In genomic region chr1:155763090-155763815, GRCh38 we compare ENCODE assay signal across 8 cellular contexts.
A peak's percentile ranks its signal among the peaks of the same experiment; 100 is the strongest.
DNase-seq lines count a peak whose midpoint lies in the region; ATAC-seq and TF ChIP-seq lines count a peak whose summit lies in the region.
"Not testable (repeated sequence)": the region's sequence is repeated elsewhere in the genome, so short reads cannot be mapped to it uniquely, and the experiment has no call there.

No MANE protein-coding gene starts in this region.

- not testable (repeated sequence) for H3K56ac ChIP-seq in mesendoderm (ENCODE audit: low read length)

- not testable (repeated sequence) for H3K9ac ChIP-seq in mesendoderm (ENCODE audit: low read length)

- 0 out of 2 replicates have a peak overlapping the region, but pooled peaks have one; percentile 23 for H3K4me3 ChIP-seq in ACC112 (ENCODE audit: low read depth, low read length)
- not testable (repeated sequence) for H3K4me3 ChIP-seq in mesendoderm (ENCODE audit: low read length); gastrocnemius medialis

- not testable (repeated sequence) for H2AFZ ChIP-seq in ACC112 (ENCODE audit: low read length, unreplicated experiment)

- H3K18ac ChIP-seq in mesendoderm (ENCODE audit: low read length): not testable (repeated sequence)

- not testable (repeated sequence) for H4K5ac ChIP-seq in mesendoderm (ENCODE audit: low read length)

- H3K4me3 Mint-ChIP-seq in brain: peak overlapping the region in 2 of 5 experiments; percentile 40 to 49

- H3K27ac Mint-ChIP-seq in brain: peak overlapping the region in 3 of 5 experiments; percentile 7 to 65 (median 52)

- not testable (repeated sequence) for H3K79me2 ChIP-seq in ACC112 (ENCODE audit: control insufficient read depth, insufficient read depth, low read length, unreplicated experiment); mesendoderm (ENCODE audit: control insufficient read depth, insufficient read depth, low read length)

- WGBS in mesendoderm (ENCODE audit: extremely low coverage, insufficient coverage, low lambda C conversion rate): no CpG with 5 or more reads among the region's 6 CpGs

- peaks cover 70% of the 10 kb centered on the region for H3K36me3 Mint-ChIP-seq in brain

- H3K9me3 ChIP-seq in gastrocnemius medialis: not testable (repeated sequence)

- not testable (repeated sequence) for H2BK120ac ChIP-seq in mesendoderm (ENCODE audit: low read depth, low read length)

- intact Hi-C loops in gastrocnemius medialis (cut with DNase I; ENCODE audit: low total_unique reads): not testable (repeated sequence)

- H3K4me1 Mint-ChIP-seq in brain: not testable (repeated sequence)

- H3K4me2 ChIP-seq in mesendoderm (ENCODE audit: low read length): not testable (repeated sequence)

- ATAC-seq in gastrocnemius medialis: peak in 1 of 2 donors; percentile 66

- H3K9me3 Mint-ChIP-seq in brain: not testable (repeated sequence)

- H3K27me3 Mint-ChIP-seq in brain: not testable (repeated sequence)

- H3K36me3 ChIP-seq in ACC112 (ENCODE audit: insufficient read depth, low read length) (peaks cover 28% of the 10 kb centered on the region), mesendoderm (ENCODE audit: control insufficient read depth, insufficient read depth, low read length) (peaks cover 14% of the 10 kb centered on the region), gastrocnemius medialis (peaks cover 5 to 85% of the 10 kb centered on the region in 2 donors)

- in situ Hi-C loops in G401 (cut with HindIII; ENCODE audit: low sequenced_read_pairs); gastrocnemius medialis (cut with MboI; ENCODE audit: low sequenced_read_pairs in 4 of 4): not testable (repeated sequence)

- not testable (repeated sequence) for TF ChIP-seq CTCF in brain (conservative IDR thresholded peaks at IDR 0.05); gastrocnemius medialis (IDR thresholded peaks at IDR 0.05 in 4 of 5, conservative IDR thresholded peaks at IDR 0.05 in 1 of 5)

- H3K4me1 ChIP-seq in ACC112 (ENCODE audit: control insufficient read depth, insufficient read depth, low read length, unreplicated experiment): peaks cover 14% of the 10 kb centered on the region
- not testable (repeated sequence) for H3K4me1 ChIP-seq in mesendoderm (ENCODE audit: control insufficient read depth, low read depth, low read length); gastrocnemius medialis

- not testable (repeated sequence) for H3K23ac ChIP-seq in mesendoderm (ENCODE audit: low read length)

- not testable (repeated sequence) for H2AK5ac ChIP-seq in mesendoderm (ENCODE audit: low read length)

- H3K4ac ChIP-seq in mesendoderm (ENCODE audit: low read depth, low read length): not testable (repeated sequence)

- DNase-seq in G401 (ENCODE audit: low spot score) (peak; percentile 7), LoVo (ENCODE audit: low spot score) (peak; percentile 62), SIG-M5 treated with dmso at 0.1 percent for 504 hours (lab: John Stamatoyannopoulos, UW; ENCODE audit: unreplicated experiment) (peak; percentile 60), foreskin melanocyte (peak; percentile 51), mesendoderm (peak; percentile 80), gastrocnemius medialis (peak; percentile 15 to 49)

- not testable (repeated sequence) for H4K8ac ChIP-seq in mesendoderm (ENCODE audit: low read depth, low read length)

- H3K27ac ChIP-seq in ACC112 (ENCODE audit: low read depth, low read length): peak overlapping the region; percentile 58
- H3K27ac ChIP-seq in mesendoderm (ENCODE audit: low read depth, low read length); gastrocnemius medialis: not testable (repeated sequence)

- not testable (repeated sequence) for TF ChIP-seq POLR2A in gastrocnemius medialis (IDR thresholded peaks at IDR 0.05)

- not testable (repeated sequence) for H3K27me3 ChIP-seq in ACC112 (ENCODE audit: insufficient read depth, low read length); mesendoderm (ENCODE audit: insufficient read depth, low read length, poor library complexity); gastrocnemius medialis

- H2BK5ac ChIP-seq in mesendoderm (ENCODE audit: low read length): not testable (repeated sequence)

- H2BK15ac ChIP-seq in mesendoderm (replicated peaks; ENCODE audit: low read depth): not testable (repeated sequence)

- not testable (repeated sequence) for H3K79me1 ChIP-seq in mesendoderm (ENCODE audit: low read length)

Comparison
In these comparisons a context has a peak if more than half of its experiments do, and no peak if none do; other contexts are left out.
1. DNase-seq: peak in every context shown above with its lines; median percentile 80 in mesendoderm; 62 in LoVo; 60 in SIG-M5 treated with dmso at 0.1 percent for 504 hours; 51 in foreskin melanocyte; 32 in gastrocnemius medialis; 7 in G401.